1 cellular context compared by ENCODE assay signal in the genomic region with DNA sequence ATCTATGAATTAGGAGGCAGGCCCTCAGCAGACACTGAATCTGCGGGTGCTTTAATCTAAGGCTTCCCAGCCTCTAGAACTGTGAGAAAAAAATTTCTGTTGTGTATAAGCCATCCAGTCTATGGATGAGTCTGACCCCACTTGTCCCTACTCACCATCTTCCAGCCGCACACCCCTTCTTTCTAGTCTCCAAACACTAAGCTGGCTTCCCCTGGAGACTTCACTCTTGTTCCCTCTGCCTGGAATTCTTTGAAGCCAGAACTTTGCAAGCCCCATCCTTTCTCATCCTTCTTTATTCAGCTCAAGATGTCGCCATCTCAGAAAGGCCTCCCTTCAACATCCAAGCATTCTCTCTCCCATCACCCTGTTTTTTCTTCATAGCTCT.
TF ChIP-seq lines count a peak whose summit lies in the region.

No MANE protein-coding gene starts in this region.

TF ChIP-seq in SK-N-SH, 30 proteins besides CTCF, POLR2A, EP300 and RAD21 (continued from another document):
- TF ChIP-seq, protein P1, sequence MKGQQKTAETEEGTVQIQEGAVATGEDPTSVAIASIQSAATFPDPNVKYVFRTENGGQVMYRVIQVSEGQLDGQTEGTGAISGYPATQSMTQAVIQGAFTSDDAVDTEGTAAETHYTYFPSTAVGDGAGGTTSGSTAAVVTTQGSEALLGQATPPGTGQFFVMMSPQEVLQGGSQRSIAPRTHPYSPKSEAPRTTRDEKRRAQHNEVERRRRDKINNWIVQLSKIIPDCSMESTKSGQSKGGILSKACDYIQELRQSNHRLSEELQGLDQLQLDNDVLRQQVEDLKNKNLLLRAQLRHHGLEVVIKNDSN (IDR thresholded peaks at IDR 0.05; ENCODE audit: borderline replicate concordance, low read depth), result no peak
- TF ChIP-seq FOSL2 (IDR thresholded peaks at IDR 0.05; ENCODE audit: borderline replicate concordance, low read depth) (no peak), CHD2 (IDR thresholded peaks at IDR 0.05; ENCODE audit: low read length, partially characterized antibody) (no peak)
- TF ChIP-seq, protein P2, sequence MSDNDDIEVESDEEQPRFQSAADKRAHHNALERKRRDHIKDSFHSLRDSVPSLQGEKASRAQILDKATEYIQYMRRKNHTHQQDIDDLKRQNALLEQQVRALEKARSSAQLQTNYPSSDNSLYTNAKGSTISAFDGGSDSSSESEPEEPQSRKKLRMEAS (IDR thresholded peaks at IDR 0.05; ENCODE audit: low read depth), result no peak
